Comparison of ENCODE assay signal across 8 cellular contexts in the genomic region with DNA sequence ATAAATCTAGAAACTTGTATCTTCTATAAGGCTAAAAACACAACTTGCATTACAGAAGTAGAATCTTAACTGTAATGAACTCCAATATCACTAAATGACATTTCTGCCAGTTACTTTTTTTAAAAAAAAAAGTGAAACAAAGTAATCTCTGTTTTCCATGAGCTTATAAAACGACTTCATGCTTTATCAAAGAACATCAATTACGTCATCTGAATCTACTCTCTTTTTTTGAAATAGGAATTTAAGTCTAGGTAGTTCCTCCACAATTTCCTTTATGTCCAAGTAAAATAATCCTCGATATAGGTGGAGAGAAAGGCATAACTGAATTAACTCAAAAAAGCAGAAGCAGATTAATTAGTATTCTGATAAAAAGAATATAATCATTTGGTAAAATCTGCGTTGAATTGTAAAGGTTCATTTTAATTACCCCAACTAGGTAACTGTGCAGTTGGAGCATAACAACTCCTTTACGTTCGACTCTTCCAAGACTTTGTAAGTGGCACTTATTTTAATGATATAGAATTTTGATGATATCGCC. TPM values are rescaled to one million over a fixed set of nuclear protein-coding genes. Genes with fewer than 3 reads are reported as not detected.
A peak's percentile ranks its signal among the peaks of the same experiment; 100 is the strongest.
DNase-seq lines count a peak whose midpoint lies in the region; ATAC-seq and TF ChIP-seq lines count a peak whose summit lies in the region.

No MANE protein-coding gene starts in this region.

- no peak overlapping the region for H2BK12ac ChIP-seq in neuronal stem cell (ENCODE audit: low read length)

- peaks cover 0 to 6% (median 2%) of the 10 kb centered on the region in 7 donors for H3K9me3 Mint-ChIP-seq in CD14-positive monocyte
- H3K9me3 Mint-ChIP-seq in endothelial cell (ENCODE audit: unreplicated experiment), result no peaks in the 10 kb centered on the region

- H3K27me3 ChIP-seq in Panc1 (ENCODE audit: control insufficient read depth, insufficient read depth, low read length), result no peaks in the 10 kb centered on the region
- H3K27me3 ChIP-seq in neuronal stem cell (ENCODE audit: control insufficient read depth in 3 of 3, insufficient read depth in 3 of 3, low read depth in 1 of 3, low read length in 3 of 3), result peaks cover 0 to 21% (median 0%) of the 10 kb centered on the region in 3 experiments

- no peak overlapping the region for H3K4me2 ChIP-seq in neuronal stem cell (ENCODE audit: insufficient read depth, low read length, poor library complexity, severe bottlenecking)

- no peak overlapping the region for H3K14ac ChIP-seq in neuronal stem cell (ENCODE audit: low read length)

- H3K27me3 Mint-ChIP-seq in CD14-positive monocyte (ENCODE audit: low read depth in 3 of 3) (peaks cover 31 to 44% (median 40%) of the 10 kb centered on the region in 3 donors), endothelial cell (ENCODE audit: unreplicated experiment) (peaks cover 4% of the 10 kb centered on the region)

- no peak overlapping the region for H3K23ac ChIP-seq in neuronal stem cell (ENCODE audit: low read depth, low read length, poor library complexity)

- H3K4me1 ChIP-seq in Panc1 (ENCODE audit: control insufficient read depth, insufficient read depth, low read length) (peaks cover 46% of the 10 kb centered on the region), neuronal stem cell (ENCODE audit: control insufficient read depth in 2 of 2, insufficient read depth in 1 of 2, low read depth in 1 of 2, low read length in 2 of 2) (peaks cover 3 to 9% of the 10 kb centered on the region in 2 donors)

- in situ Hi-C loops in Panc1 (cut with HindIII; ENCODE audit: low pct_unique_long_range_greater_than_20kb, low sequenced_read_pairs), result no loop called here

- H4K8ac ChIP-seq in neuronal stem cell (ENCODE audit: low read depth, low read length), result no peak overlapping the region

- H2BK5ac ChIP-seq in neuronal stem cell (ENCODE audit: low read length), result no peak overlapping the region

- H3K36me3 ChIP-seq in Panc1 (ENCODE audit: control insufficient read depth, insufficient read depth, low read length), result peaks cover 10% of the 10 kb centered on the region
- no peaks in the 10 kb centered on the region for H3K36me3 ChIP-seq in neuronal stem cell (replicated peaks in 1 of 2; ENCODE audit: control insufficient read depth in 2 of 2, insufficient read depth in 2 of 2, low read length in 2 of 2)

- H3K36me3 Mint-ChIP-seq in CD14-positive monocyte (peaks cover 0 to 3% of the 10 kb centered on the region in 2 donors), endothelial cell (ENCODE audit: low read depth, unreplicated experiment) (no peaks in the 10 kb centered on the region)

- DNase-seq in CD14-positive monocyte (ENCODE audit: low spot score) (no peak), Panc1 (ENCODE audit: low read depth, low spot score) (no peak), endothelial cell (ENCODE audit: low spot score) (no peak), neuronal stem cell (ENCODE audit: low spot score) (no peak), NK-92 (lab: John Stamatoyannopoulos, UW; ENCODE audit: unreplicated experiment) (no peak), GM19240 (ENCODE audit: insufficient read length, low spot score) (no peak)

- H2AFZ ChIP-seq in neuronal stem cell (ENCODE audit: low read length), result peak overlapping the region; percentile 100

- POLR2A ChIA-PET in Panc1 (lab: Charles Lee), result interaction anchor here (0.6 to 1.6 kb wide), 4 partner anchors 27 to 63 kb away, joined by 3 to 7 read pairs (median 3); no protein-coding TSS in a partner anchor

- peak overlapping the region in 2 of 7 donors; percentile 65 to 71 for H3K27ac Mint-ChIP-seq in CD14-positive monocyte
- no peak overlapping the region for H3K27ac Mint-ChIP-seq in endothelial cell (ENCODE audit: unreplicated experiment)

- no TSS peak for BruUV-seq in Panc1 (replicated peaks; lab: Mats Ljungman, UMichigan)

- H3K4me1 Mint-ChIP-seq in CD14-positive monocyte (peaks cover 16% of the 10 kb centered on the region), endothelial cell (ENCODE audit: unreplicated experiment) (peaks cover 8% of the 10 kb centered on the region)

- H3K4me3 ChIP-seq in Panc1 (ENCODE audit: low read depth in 2 of 2, low read length in 2 of 2) (peak overlapping the region; percentile 93), neuronal stem cell (ENCODE audit: low read length in 2 of 2) (peak overlapping the region in 1 of 2 donors; percentile 88)

- H3K4me3 Mint-ChIP-seq in CD14-positive monocyte, result peak overlapping the region; percentile 89 to 98
- peak overlapping the region; percentile 95 for H3K4me3 Mint-ChIP-seq in endothelial cell (ENCODE audit: unreplicated experiment)

- no peak for ATAC-seq in Panc1
- no peak for ATAC-seq in GM18502 (IDR thresholded peaks at IDR 0.05; ENCODE audit: poor library complexity, unreplicated experiment)
- no peak for ATAC-seq in GM19467 (IDR thresholded peaks at IDR 0.05; ENCODE audit: unreplicated experiment)

- H2AK5ac ChIP-seq in neuronal stem cell (ENCODE audit: low read depth, low read length), result no peak overlapping the region

- H2BK120ac ChIP-seq in neuronal stem cell (ENCODE audit: low read depth, low read length), result no peak overlapping the region

- no peak overlapping the region for H3K9ac ChIP-seq in neuronal stem cell (ENCODE audit: low read depth, low read length, poor library complexity)

- H3K27ac ChIP-seq in Panc1 (ENCODE audit: low read length), result peak overlapping the region; percentile 91
- H3K27ac ChIP-seq in neuronal stem cell (replicated peaks; ENCODE audit: low read length), result no peak overlapping the region

- no peak overlapping the region for H3K18ac ChIP-seq in neuronal stem cell (ENCODE audit: low read length)

- CTCF ChIA-PET in Panc1 (lab: Charles Lee), result interaction anchor here (1.4 kb wide), 1 partner anchor 50 kb away, joined by 4 read pairs; no protein-coding TSS in a partner anchor

- H3K4ac ChIP-seq in neuronal stem cell (ENCODE audit: low read length), result no peak overlapping the region

- no peak overlapping the region for H4K91ac ChIP-seq in neuronal stem cell (ENCODE audit: low read depth, low read length, poor library complexity)

- H3K79me1 ChIP-seq in neuronal stem cell (ENCODE audit: low read depth, low read length), result peaks cover 7% of the 10 kb centered on the region

- H2BK15ac ChIP-seq in neuronal stem cell (ENCODE audit: low read length), result no peak overlapping the region

- TF ChIP-seq CTCF in CD14-positive monocyte (IDR thresholded peaks at IDR 0.05) (no peak), Panc1 (IDR thresholded peaks at IDR 0.05) (no peak), endothelial cell (IDR thresholded peaks at IDR 0.05; ENCODE audit: unreplicated experiment) (no peak)

- no peaks in the 10 kb centered on the region for H3K9me3 ChIP-seq in Panc1 (ENCODE audit: control insufficient read depth, insufficient read depth, low read depth, low read length)
- H3K9me3 ChIP-seq in neuronal stem cell (replicated peaks in 1 of 2; ENCODE audit: control insufficient read depth in 2 of 2, insufficient read depth in 1 of 2, low read depth in 1 of 2, low read length in 2 of 2), result peaks cover 0 to 1% of the 10 kb centered on the region in 2 donors

- no CpG with 5 or more reads among the region's 7 CpGs for WGBS in neuronal stem cell (ENCODE audit: extremely low coverage in 2 of 2, insufficient read length in 2 of 2, insufficient replicate concordance in 1 of 2), 2 donors

- intact Hi-C loops in CD14-positive monocyte (cut with micrococcal nuclease) (loop anchor here in 1 of 2 donors (10.0 kb wide), 1 partner anchor 1947 kb away; no protein-coding TSS in a partner anchor), Panc1 (cut with micrococcal nuclease; ENCODE audit: unreplicated experiment) (loop anchor here (5.0 kb wide), 1 partner anchor 50 kb away; no protein-coding TSS in a partner anchor)

RNA-seq across cellular contexts. Expression of a gene that starts 1.4 kb away (rescaled TPM):
- polyA plus RNA-seq in CD14-positive monocyte, result 1 to 10 TPM; 1.7 to 3.1 TPM
- 303 TPM for total RNA-seq in Panc1 (2021; ENCODE audit: unreplicated experiment)
- polyA plus RNA-seq in Panc1 (2012; ENCODE audit: insufficient read length), result 124 TPM
- 34.2 TPM for total RNA-seq in endothelial cell (ENCODE audit: unreplicated experiment)
- polyA plus RNA-seq in neuronal stem cell (2013, experiment 1 of 2), result 24.5 TPM
- 26.6 TPM for polyA plus RNA-seq in neuronal stem cell (2013, experiment 2 of 2)
